1 cellular context compared by ENCODE assay signal in the genomic region with DNA sequence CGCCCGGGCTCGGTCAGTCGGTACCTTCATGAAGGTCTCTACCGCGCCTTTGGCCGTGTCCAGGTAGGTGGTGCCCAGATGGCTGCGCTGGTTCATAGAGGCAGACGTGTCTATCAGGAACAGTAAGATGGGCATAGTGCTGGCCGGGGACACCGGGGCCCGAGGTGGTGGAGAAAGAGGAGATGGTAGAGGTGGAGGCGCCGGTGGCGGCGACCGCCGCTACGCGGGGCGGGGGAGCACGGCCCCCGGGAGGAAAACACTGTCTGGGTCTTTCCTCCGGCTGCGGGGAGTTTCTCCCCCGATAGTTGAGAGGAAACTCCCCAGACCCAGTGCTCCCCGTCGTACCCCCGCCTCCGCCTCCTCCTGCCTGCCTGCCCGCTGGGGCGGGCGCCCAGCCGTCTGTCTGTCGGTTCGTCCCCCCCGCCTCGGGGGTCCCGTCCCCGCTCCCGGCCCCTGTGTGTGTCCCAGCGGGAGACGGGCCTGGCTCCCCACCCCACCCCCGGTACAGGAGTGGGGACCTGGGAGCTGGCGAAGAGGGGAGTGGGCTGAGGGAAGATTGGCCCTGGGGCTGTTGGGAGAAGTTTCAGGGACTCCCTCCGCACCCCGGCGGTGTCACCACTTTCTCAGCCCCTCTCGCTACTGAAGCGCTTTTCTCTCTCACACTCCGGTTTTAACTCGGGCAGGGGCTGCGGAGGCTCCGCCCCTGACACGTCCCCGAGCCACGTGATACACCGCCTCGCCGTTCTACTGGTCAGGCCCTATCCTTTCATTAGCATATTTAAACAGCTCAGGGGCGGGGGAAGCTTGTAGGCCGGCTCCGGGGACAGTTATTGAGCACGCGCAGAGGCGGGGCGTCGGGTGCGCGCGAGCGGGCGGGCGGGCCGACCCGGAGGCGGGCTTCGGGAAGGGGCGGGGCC.
TF ChIP-seq lines count a peak whose summit lies in the region.

A gene with protein sequence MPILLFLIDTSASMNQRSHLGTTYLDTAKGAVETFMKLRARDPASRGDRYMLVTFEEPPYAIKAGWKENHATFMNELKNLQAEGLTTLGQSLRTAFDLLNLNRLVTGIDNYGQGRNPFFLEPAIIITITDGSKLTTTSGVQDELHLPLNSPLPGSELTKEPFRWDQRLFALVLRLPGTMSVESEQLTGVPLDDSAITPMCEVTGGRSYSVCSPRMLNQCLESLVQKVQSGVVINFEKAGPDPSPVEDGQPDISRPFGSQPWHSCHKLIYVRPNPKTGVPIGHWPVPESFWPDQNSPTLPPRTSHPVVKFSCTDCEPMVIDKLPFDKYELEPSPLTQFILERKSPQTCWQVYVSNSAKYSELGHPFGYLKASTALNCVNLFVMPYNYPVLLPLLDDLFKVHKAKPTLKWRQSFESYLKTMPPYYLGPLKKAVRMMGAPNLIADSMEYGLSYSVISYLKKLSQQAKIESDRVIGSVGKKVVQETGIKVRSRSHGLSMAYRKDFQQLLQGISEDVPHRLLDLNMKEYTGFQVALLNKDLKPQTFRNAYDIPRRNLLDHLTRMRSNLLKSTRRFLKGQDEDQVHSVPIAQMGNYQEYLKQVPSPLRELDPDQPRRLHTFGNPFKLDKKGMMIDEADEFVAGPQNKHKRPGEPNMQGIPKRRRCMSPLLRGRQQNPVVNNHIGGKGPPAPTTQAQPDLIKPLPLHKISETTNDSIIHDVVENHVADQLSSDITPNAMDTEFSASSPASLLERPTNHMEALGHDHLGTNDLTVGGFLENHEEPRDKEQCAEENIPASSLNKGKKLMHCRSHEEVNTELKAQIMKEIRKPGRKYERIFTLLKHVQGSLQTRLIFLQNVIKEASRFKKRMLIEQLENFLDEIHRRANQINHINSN (minus strand): TSS at position 646 of the 917 bp plus-strand sequence. CDS start 511 bp downstream, at position 135.

TF ChIP-seq in WTC11, 78 proteins besides CTCF, POLR2A, EP300 and RAD21 (continued from another document and continues in another):
- TF ChIP-seq, protein P1, sequence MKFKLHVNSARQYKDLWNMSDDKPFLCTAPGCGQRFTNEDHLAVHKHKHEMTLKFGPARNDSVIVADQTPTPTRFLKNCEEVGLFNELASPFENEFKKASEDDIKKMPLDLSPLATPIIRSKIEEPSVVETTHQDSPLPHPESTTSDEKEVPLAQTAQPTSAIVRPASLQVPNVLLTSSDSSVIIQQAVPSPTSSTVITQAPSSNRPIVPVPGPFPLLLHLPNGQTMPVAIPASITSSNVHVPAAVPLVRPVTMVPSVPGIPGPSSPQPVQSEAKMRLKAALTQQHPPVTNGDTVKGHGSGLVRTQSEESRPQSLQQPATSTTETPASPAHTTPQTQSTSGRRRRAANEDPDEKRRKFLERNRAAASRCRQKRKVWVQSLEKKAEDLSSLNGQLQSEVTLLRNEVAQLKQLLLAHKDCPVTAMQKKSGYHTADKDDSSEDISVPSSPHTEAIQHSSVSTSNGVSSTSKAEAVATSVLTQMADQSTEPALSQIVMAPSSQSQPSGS (CRISPR knock-in tag; IDR thresholded peaks at IDR 0.05; ENCODE audit: borderline replicate concordance, low read depth), result no peak
- TF ChIP-seq TCF7 (CRISPR knock-in tag; IDR thresholded peaks at IDR 0.05; ENCODE audit: low read depth), result no peak
- TF ChIP-seq, protein P2, sequence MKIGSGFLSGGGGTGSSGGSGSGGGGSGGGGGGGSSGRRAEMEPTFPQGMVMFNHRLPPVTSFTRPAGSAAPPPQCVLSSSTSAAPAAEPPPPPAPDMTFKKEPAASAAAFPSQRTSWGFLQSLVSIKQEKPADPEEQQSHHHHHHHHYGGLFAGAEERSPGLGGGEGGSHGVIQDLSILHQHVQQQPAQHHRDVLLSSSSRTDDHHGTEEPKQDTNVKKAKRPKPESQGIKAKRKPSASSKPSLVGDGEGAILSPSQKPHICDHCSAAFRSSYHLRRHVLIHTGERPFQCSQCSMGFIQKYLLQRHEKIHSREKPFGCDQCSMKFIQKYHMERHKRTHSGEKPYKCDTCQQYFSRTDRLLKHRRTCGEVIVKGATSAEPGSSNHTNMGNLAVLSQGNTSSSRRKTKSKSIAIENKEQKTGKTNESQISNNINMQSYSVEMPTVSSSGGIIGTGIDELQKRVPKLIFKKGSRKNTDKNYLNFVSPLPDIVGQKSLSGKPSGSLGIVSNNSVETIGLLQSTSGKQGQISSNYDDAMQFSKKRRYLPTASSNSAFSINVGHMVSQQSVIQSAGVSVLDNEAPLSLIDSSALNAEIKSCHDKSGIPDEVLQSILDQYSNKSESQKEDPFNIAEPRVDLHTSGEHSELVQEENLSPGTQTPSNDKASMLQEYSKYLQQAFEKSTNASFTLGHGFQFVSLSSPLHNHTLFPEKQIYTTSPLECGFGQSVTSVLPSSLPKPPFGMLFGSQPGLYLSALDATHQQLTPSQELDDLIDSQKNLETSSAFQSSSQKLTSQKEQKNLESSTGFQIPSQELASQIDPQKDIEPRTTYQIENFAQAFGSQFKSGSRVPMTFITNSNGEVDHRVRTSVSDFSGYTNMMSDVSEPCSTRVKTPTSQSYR (CRISPR knock-in tag; IDR thresholded peaks at IDR 0.05), result peak; percentile 23; the same call in 1 of the 2 replicates
- no peak for TF ChIP-seq NFATC4 (CRISPR knock-in tag; IDR thresholded peaks at IDR 0.05)
- TF ChIP-seq, protein P3, sequence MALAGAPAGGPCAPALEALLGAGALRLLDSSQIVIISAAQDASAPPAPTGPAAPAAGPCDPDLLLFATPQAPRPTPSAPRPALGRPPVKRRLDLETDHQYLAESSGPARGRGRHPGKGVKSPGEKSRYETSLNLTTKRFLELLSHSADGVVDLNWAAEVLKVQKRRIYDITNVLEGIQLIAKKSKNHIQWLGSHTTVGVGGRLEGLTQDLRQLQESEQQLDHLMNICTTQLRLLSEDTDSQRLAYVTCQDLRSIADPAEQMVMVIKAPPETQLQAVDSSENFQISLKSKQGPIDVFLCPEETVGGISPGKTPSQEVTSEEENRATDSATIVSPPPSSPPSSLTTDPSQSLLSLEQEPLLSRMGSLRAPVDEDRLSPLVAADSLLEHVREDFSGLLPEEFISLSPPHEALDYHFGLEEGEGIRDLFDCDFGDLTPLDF (CRISPR knock-in tag; IDR thresholded peaks at IDR 0.05), result no peak
- peak; percentile 71; the same call in 1 of the 2 replicates for TF ChIP-seq GABPB1 (CRISPR knock-in tag; IDR thresholded peaks at IDR 0.05)
- no peak for TF ChIP-seq SMAD4 (CRISPR knock-in tag; IDR thresholded peaks at IDR 0.05)
- TF ChIP-seq JUN (CRISPR knock-in tag; IDR thresholded peaks at IDR 0.05), result no peak
- TF ChIP-seq ZNF396 (CRISPR knock-in tag; IDR thresholded peaks at IDR 0.05; ENCODE audit: borderline replicate concordance), result no peak
- TF ChIP-seq, protein P4, sequence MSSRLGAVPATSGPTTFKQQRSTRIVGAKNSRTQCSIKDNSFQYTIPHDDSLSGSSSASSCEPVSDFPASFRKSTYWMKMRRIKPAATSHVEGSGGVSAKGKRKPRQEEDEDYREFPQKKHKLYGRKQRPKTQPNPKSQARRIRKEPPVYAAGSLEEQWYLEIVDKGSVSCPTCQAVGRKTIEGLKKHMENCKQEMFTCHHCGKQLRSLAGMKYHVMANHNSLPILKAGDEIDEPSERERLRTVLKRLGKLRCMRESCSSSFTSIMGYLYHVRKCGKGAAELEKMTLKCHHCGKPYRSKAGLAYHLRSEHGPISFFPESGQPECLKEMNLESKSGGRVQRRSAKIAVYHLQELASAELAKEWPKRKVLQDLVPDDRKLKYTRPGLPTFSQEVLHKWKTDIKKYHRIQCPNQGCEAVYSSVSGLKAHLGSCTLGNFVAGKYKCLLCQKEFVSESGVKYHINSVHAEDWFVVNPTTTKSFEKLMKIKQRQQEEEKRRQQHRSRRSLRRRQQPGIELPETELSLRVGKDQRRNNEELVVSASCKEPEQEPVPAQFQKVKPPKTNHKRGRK (CRISPR knock-in tag; IDR thresholded peaks at IDR 0.05; ENCODE audit: borderline replicate concordance), result no peak
- peak; percentile 18; the same call in 1 of the 2 replicates for TF ChIP-seq OVOL2 (CRISPR knock-in tag; IDR thresholded peaks at IDR 0.05; ENCODE audit: borderline replicate concordance)
- TF ChIP-seq, protein P5, sequence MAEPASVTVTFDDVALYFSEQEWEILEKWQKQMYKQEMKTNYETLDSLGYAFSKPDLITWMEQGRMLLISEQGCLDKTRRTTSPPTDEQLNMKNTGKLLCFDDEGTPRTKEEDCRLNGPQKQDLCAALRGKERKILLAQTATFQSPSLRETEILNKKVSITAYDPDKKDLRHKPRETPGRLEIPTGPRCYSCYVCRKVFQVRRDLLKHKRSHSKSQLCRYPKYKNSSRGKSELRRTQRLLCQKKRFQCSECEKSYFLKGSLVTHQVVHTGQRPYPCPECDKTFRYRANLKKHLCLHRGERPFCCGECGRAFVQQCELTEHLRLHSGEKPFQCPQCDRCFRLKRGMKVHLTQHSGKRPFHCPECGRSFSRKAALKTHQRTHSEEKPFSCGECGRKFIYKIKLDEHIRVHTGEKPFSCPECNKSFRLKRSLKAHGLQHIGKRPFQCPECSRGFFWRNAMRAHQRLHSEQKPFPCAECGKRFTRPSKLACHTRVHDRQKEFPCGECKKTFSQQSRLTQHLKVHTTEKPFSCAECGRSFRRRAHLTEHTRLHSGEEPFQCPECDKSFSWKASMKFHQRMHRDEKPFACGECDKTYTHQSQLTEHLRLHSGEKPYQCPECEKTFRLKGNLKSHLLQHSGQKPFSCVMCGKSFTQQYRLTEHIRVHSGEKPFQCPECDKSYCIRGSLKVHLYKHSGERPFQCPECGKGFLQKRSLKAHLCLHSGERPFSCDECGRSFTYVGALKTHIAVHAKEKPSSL (CRISPR knock-in tag; conservative IDR thresholded peaks at IDR 0.05), result no peak
- no peak; the same call in 1 of the 2 replicates for TF ChIP-seq MYBL2 (CRISPR knock-in tag; IDR thresholded peaks at IDR 0.05)
- TF ChIP-seq ZNF317 (CRISPR knock-in tag; IDR thresholded peaks at IDR 0.05; ENCODE audit: borderline replicate concordance, low read depth), result no peak
- no peak for TF ChIP-seq GRHL2 (CRISPR knock-in tag; IDR thresholded peaks at IDR 0.05; ENCODE audit: insufficient replicate concordance, severe bottlenecking)
- TF ChIP-seq, protein P6, sequence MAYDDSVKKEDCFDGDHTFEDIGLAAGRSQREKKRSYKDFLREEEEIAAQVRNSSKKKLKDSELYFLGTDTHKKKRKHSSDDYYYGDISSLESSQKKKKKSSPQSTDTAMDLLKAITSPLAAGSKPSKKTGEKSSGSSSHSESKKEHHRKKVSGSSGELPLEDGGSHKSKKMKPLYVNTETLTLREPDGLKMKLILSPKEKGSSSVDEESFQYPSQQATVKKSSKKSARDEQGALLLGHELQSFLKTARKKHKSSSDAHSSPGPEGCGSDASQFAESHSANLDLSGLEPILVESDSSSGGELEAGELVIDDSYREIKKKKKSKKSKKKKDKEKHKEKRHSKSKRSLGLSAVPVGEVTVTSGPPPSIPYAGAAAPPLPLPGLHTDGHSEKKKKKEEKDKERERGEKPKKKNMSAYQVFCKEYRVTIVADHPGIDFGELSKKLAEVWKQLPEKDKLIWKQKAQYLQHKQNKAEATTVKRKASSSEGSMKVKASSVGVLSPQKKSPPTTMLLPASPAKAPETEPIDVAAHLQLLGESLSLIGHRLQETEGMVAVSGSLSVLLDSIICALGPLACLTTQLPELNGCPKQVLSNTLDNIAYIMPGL (CRISPR knock-in tag; IDR thresholded peaks at IDR 0.05), result peak; percentile 59; the same call in 1 of the 2 replicates
- peak; percentile 31; the same call in 1 of the 2 replicates for TF ChIP-seq ETV6 (CRISPR knock-in tag; IDR thresholded peaks at IDR 0.05)
- TF ChIP-seq TP53 (CRISPR knock-in tag; IDR thresholded peaks at IDR 0.05), result no peak
- TF ChIP-seq, protein P7, sequence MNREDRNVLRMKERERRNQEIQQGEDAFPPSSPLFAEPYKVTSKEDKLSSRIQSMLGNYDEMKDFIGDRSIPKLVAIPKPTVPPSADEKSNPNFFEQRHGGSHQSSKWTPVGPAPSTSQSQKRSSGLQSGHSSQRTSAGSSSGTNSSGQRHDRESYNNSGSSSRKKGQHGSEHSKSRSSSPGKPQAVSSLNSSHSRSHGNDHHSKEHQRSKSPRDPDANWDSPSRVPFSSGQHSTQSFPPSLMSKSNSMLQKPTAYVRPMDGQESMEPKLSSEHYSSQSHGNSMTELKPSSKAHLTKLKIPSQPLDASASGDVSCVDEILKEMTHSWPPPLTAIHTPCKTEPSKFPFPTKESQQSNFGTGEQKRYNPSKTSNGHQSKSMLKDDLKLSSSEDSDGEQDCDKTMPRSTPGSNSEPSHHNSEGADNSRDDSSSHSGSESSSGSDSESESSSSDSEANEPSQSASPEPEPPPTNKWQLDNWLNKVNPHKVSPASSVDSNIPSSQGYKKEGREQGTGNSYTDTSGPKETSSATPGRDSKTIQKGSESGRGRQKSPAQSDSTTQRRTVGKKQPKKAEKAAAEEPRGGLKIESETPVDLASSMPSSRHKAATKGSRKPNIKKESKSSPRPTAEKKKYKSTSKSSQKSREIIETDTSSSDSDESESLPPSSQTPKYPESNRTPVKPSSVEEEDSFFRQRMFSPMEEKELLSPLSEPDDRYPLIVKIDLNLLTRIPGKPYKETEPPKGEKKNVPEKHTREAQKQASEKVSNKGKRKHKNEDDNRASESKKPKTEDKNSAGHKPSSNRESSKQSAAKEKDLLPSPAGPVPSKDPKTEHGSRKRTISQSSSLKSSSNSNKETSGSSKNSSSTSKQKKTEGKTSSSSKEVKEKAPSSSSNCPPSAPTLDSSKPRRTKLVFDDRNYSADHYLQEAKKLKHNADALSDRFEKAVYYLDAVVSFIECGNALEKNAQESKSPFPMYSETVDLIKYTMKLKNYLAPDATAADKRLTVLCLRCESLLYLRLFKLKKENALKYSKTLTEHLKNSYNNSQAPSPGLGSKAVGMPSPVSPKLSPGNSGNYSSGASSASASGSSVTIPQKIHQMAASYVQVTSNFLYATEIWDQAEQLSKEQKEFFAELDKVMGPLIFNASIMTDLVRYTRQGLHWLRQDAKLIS (CRISPR knock-in tag; IDR thresholded peaks at IDR 0.05; ENCODE audit: borderline replicate concordance), result 0 out of 2 replicates have a peak, but pooled peaks have one; percentile 41
- peak; percentile 57 for TF ChIP-seq NFYB (CRISPR knock-in tag; conservative IDR thresholded peaks at IDR 0.05; ENCODE audit: low read depth)
- no peak for TF ChIP-seq MXD4 (CRISPR knock-in tag; IDR thresholded peaks at IDR 0.05; ENCODE audit: borderline replicate concordance)
- TF ChIP-seq, protein P8, sequence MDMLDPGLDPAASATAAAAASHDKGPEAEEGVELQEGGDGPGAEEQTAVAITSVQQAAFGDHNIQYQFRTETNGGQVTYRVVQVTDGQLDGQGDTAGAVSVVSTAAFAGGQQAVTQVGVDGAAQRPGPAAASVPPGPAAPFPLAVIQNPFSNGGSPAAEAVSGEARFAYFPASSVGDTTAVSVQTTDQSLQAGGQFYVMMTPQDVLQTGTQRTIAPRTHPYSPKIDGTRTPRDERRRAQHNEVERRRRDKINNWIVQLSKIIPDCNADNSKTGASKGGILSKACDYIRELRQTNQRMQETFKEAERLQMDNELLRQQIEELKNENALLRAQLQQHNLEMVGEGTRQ (CRISPR knock-in tag; IDR thresholded peaks at IDR 0.05), result peak; percentile 95
- TF ChIP-seq, protein P9, sequence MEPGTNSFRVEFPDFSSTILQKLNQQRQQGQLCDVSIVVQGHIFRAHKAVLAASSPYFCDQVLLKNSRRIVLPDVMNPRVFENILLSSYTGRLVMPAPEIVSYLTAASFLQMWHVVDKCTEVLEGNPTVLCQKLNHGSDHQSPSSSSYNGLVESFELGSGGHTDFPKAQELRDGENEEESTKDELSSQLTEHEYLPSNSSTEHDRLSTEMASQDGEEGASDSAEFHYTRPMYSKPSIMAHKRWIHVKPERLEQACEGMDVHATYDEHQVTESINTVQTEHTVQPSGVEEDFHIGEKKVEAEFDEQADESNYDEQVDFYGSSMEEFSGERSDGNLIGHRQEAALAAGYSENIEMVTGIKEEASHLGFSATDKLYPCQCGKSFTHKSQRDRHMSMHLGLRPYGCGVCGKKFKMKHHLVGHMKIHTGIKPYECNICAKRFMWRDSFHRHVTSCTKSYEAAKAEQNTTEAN (CRISPR knock-in tag; IDR thresholded peaks at IDR 0.05), result no peak
- TF ChIP-seq TEAD4 (CRISPR knock-in tag; IDR thresholded peaks at IDR 0.05), result no peak
- TF ChIP-seq RORB (CRISPR knock-in tag; IDR thresholded peaks at IDR 0.05), result peak; percentile 78; the same call in 1 of the 2 replicates
- TF ChIP-seq RELA (CRISPR knock-in tag; IDR thresholded peaks at IDR 0.05; ENCODE audit: borderline replicate concordance), result no peak
